11 cellular contexts compared by ENCODE assay signal in the genomic region with DNA sequence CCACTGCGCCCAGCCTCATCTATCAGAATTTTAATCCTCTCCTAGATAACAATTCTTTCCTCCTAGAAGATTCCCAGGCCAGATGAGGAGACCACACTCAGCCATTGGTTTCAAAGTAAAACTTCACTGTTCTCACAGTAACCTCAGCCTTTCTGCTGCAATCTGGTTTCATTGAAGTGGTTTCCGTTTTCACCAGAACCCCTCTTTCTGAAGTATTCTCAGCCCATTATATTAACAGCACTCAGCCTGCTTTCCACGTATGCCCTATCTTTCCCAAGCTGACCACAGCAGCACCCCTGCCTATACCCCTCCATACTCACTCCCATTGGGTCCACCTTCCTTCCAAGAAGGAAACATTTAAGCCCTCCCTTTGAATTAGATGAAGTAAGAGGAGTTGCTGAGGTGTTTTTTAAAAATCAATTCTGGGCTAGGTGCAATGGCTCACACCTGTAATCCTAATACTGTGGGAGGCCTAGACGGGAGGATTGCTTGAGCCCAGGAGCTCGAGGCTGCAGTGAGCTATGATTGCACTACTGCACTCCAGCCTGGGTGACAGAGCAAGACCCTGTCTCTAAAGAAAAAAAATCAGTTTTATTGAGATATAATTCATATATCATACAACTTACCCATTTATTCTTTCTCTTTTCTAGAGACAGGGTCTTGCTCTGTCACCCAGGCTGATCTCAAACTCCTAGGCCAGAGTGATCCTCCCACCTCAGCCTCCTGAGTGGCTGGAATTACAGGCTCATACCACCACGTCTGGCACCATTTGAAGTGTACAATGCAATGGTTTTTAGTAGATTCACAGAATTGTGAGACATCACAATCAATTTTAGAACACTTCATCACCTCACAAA. TPM values are rescaled to one million over a fixed set of nuclear protein-coding genes. Genes with fewer than 3 reads are reported as not detected.
DNase-seq lines count a peak whose midpoint lies in the region; ATAC-seq and TF ChIP-seq lines count a peak whose summit lies in the region.
"Had no signal": no experiment of that assay in that cellular context is flagged by ENCODE, and none has a peak within 500 bp of the region (broad histone marks: within the 10 kb centered on the region; RNA-seq: fewer than 3 reads in every experiment).

No MANE protein-coding gene starts in this region.

- H3K36me3 ChIP-seq in MM.1S (replicated peaks; ENCODE audit: insufficient read depth, low read length) (no peaks in the 10 kb centered on the region), Peyer's patch (no peaks in the 10 kb centered on the region)
- H3K36me3 ChIP-seq: brain microvascular endothelial cell had no signal

- no peak overlapping the region for H3K4me3 Mint-ChIP-seq in activated naive CD4-positive, alpha-beta T cell treated with anti-CD3 and anti-CD28 coated beads for 36 hours
- no peak overlapping the region for H3K4me3 Mint-ChIP-seq in activated naive CD8-positive, alpha-beta T cell treated with anti-CD3 and anti-CD28 coated beads, Interleukin-2, amount 50 U/mL, for 24 hours
- H3K4me3 Mint-ChIP-seq in stimulated activated naive B cell treated with anti-CD40 and anti-IgM and Interleukin-4, amounts not matched to agents 10 μg/mL and 1 μg/mL and 100 μg/mL, for 72 hours = no peak overlapping the region
- H3K4me3 Mint-ChIP-seq in osteocyte (ENCODE audit: unreplicated experiment) = no peak overlapping the region

- no peak overlapping the region for H3K27ac Mint-ChIP-seq in activated naive CD4-positive, alpha-beta T cell treated with anti-CD3 and anti-CD28 coated beads for 36 hours
- H3K27ac Mint-ChIP-seq in activated naive CD8-positive, alpha-beta T cell treated with anti-CD3 and anti-CD28 coated beads, Interleukin-2, amount 50 U/mL, for 24 hours = peak overlapping the region; percentile 57
- H3K27ac Mint-ChIP-seq in stimulated activated naive B cell treated with anti-CD40 and anti-IgM and Interleukin-4, amounts not matched to agents 10 μg/mL and 1 μg/mL and 100 μg/mL, for 72 hours = peak overlapping the region; percentile 72
- no peak overlapping the region for H3K27ac Mint-ChIP-seq in osteocyte (ENCODE audit: unreplicated experiment)

- no peaks in the 10 kb centered on the region for H3K9me2 ChIP-seq in MM.1S (replicated peaks; ENCODE audit: insufficient read depth, low read length)

- intact Hi-C loops in activated naive CD4-positive, alpha-beta T cell treated with anti-CD3 and anti-CD28 coated beads for 36 hours (cut with micrococcal nuclease) = loop anchor here (1.0 kb wide), 2 partner anchors 10 to 13 kb away; no protein-coding TSS in a partner anchor

- peaks cover 23% of the 10 kb centered on the region for H3K27me3 Mint-ChIP-seq in activated naive CD4-positive, alpha-beta T cell treated with anti-CD3 and anti-CD28 coated beads for 36 hours (ENCODE audit: low read depth)
- H3K27me3 Mint-ChIP-seq in activated naive CD8-positive, alpha-beta T cell treated with anti-CD3 and anti-CD28 coated beads, Interleukin-2, amount 50 U/mL, for 24 hours = peaks cover 35% of the 10 kb centered on the region
- H3K27me3 Mint-ChIP-seq in stimulated activated naive B cell treated with anti-CD40 and anti-IgM and Interleukin-4, amounts not matched to agents 10 μg/mL and 1 μg/mL and 100 μg/mL, for 72 hours = no peaks in the 10 kb centered on the region
- H3K27me3 Mint-ChIP-seq in osteocyte (ENCODE audit: unreplicated experiment) = no peaks in the 10 kb centered on the region

- peaks cover 23% of the 10 kb centered on the region for H3K4me1 Mint-ChIP-seq in activated naive CD4-positive, alpha-beta T cell treated with anti-CD3 and anti-CD28 coated beads for 36 hours (ENCODE audit: low read depth)
- H3K4me1 Mint-ChIP-seq in activated naive CD8-positive, alpha-beta T cell treated with anti-CD3 and anti-CD28 coated beads, Interleukin-2, amount 50 U/mL, for 24 hours = peaks cover 22% of the 10 kb centered on the region
- peaks cover 10 to 23% of the 10 kb centered on the region in 2 donors for H3K4me1 Mint-ChIP-seq in stimulated activated naive B cell treated with anti-CD40 and anti-IgM and Interleukin-4, amounts not matched to agents 10 μg/mL and 1 μg/mL and 100 μg/mL, for 72 hours
- peaks cover 45% of the 10 kb centered on the region for H3K4me1 Mint-ChIP-seq in osteocyte (ENCODE audit: unreplicated experiment)

- peaks cover 23% of the 10 kb centered on the region for H3K4me1 ChIP-seq in MM.1S (ENCODE audit: low read length)
- H3K4me1 ChIP-seq in Peyer's patch = peaks cover 0 to 12% (median 0%) of the 10 kb centered on the region in 4 donors

- CTCF ChIA-PET in activated naive CD4-positive, alpha-beta T cell treated with anti-CD3 and anti-CD28 coated beads for 36 hours (lab: Charles Lee) = interaction anchor here (0.6 kb wide), 1 partner anchor 1586 kb away, joined by 3 read pairs; no protein-coding TSS in a partner anchor

- H3K36me3 Mint-ChIP-seq in activated naive CD4-positive, alpha-beta T cell treated with anti-CD3 and anti-CD28 coated beads for 36 hours (ENCODE audit: low read depth) = no peaks in the 10 kb centered on the region
- peaks cover 3% of the 10 kb centered on the region for H3K36me3 Mint-ChIP-seq in activated naive CD8-positive, alpha-beta T cell treated with anti-CD3 and anti-CD28 coated beads, Interleukin-2, amount 50 U/mL, for 24 hours (ENCODE audit: low read depth)
- peaks cover 0 to 4% of the 10 kb centered on the region in 2 donors for H3K36me3 Mint-ChIP-seq in stimulated activated naive B cell treated with anti-CD40 and anti-IgM and Interleukin-4, amounts not matched to agents 10 μg/mL and 1 μg/mL and 100 μg/mL, for 72 hours
- no peaks in the 10 kb centered on the region for H3K36me3 Mint-ChIP-seq in osteocyte (ENCODE audit: unreplicated experiment)

- no peaks in the 10 kb centered on the region for H3K79me2 ChIP-seq in MM.1S (ENCODE audit: low read length)

- H3K27ac ChIP-seq in MM.1S (ENCODE audit: low read length) (no peak overlapping the region; the same call in 1 of the 2 replicates), Peyer's patch (no peak overlapping the region)
- H3K27ac ChIP-seq: brain microvascular endothelial cell had no signal

- H3F3A ChIP-seq in MM.1S (ENCODE audit: insufficient read depth, low read length) = peaks cover 11% of the 10 kb centered on the region

- H2AFZ ChIP-seq in MM.1S (ENCODE audit: low read length) = no peak overlapping the region

- H4K20me1 ChIP-seq in MM.1S (ENCODE audit: insufficient read depth, low read length) = no peaks in the 10 kb centered on the region

- H3K9me3 Mint-ChIP-seq in activated naive CD4-positive, alpha-beta T cell treated with anti-CD3 and anti-CD28 coated beads for 36 hours = peaks cover 4% of the 10 kb centered on the region
- H3K9me3 Mint-ChIP-seq in activated naive CD8-positive, alpha-beta T cell treated with anti-CD3 and anti-CD28 coated beads, Interleukin-2, amount 50 U/mL, for 24 hours = peaks cover 5% of the 10 kb centered on the region
- no peaks in the 10 kb centered on the region for H3K9me3 Mint-ChIP-seq in stimulated activated naive B cell treated with anti-CD40 and anti-IgM and Interleukin-4, amounts not matched to agents 10 μg/mL and 1 μg/mL and 100 μg/mL, for 72 hours
- no peaks in the 10 kb centered on the region for H3K9me3 Mint-ChIP-seq in osteocyte (ENCODE audit: unreplicated experiment)

- TF ChIP-seq CTCF in MM.1S (IDR thresholded peaks at IDR 0.05; ENCODE audit: low read length) = no peak
- TF ChIP-seq CTCF in Peyer's patch (IDR thresholded peaks at IDR 0.05) = no peak
- TF ChIP-seq CTCF in osteocyte (IDR thresholded peaks at IDR 0.05) = no peak

- no peak overlapping the region for H3K9ac ChIP-seq in MM.1S (ENCODE audit: low read length)

- peak; percentile 73 for ATAC-seq in activated naive CD8-positive, alpha-beta T cell treated with anti-CD3 and anti-CD28 coated beads, Interleukin-2, amount 50 U/mL, for 24 hours
- ATAC-seq in stimulated activated naive B cell treated with anti-CD40 and anti-IgM and Interleukin-4, amounts not matched to agents 10 μg/mL and 1 μg/mL and 100 μg/mL, for 72 hours (replicated peaks) = no peak
- ATAC-seq in HG03439 (IDR thresholded peaks at IDR 0.05; ENCODE audit: unreplicated experiment) = no peak
- ATAC-seq: HCT116 had no signal

- H3K9me3 ChIP-seq in MM.1S (replicated peaks; ENCODE audit: insufficient read depth, low read length) (no peaks in the 10 kb centered on the region), Peyer's patch (no peaks in the 10 kb centered on the region)

- H3K4me3 ChIP-seq in MM.1S (ENCODE audit: low read length) = no peak overlapping the region
- no peak overlapping the region for H3K4me3 ChIP-seq in Peyer's patch

- H3K27me3 ChIP-seq in MM.1S (replicated peaks; ENCODE audit: insufficient read depth, low read length) = no peaks in the 10 kb centered on the region
- no peaks in the 10 kb centered on the region for H3K27me3 ChIP-seq in Peyer's patch
- H3K27me3 ChIP-seq: brain microvascular endothelial cell had no signal

- DNase-seq in activated naive CD4-positive, alpha-beta T cell treated with anti-CD3 and anti-CD28 coated beads for 36 hours = peak; percentile 17
- no peak for DNase-seq in activated naive CD4-positive, alpha-beta T cell treated with anti-CD3 and anti-CD28 coated beads, Interleukin-2, amount 50 U/mL, for 16 hours
- DNase-seq in MM.1S (peak; percentile 62), Peyer's patch (no peak), osteocyte (ENCODE audit: extremely low spot score, unreplicated experiment) (no peak)
- DNase-seq in activated naive CD8-positive, alpha-beta T cell treated with anti-CD3 and anti-CD28 coated beads, Interleukin-2, amount 50 U/mL, for 24 hours = no peak
- DNase-seq in stimulated activated naive B cell treated with anti-CD40 and anti-IgM and Interleukin-4, amounts not matched to agents 10 μg/mL and 1 μg/mL and 100 μg/mL, for 72 hours = no peak
- DNase-seq: brain microvascular endothelial cell, NCI-H1105 had no signal

- peak overlapping the region; percentile 28; the same call in 1 of the 2 replicates for H3K4me2 ChIP-seq in MM.1S (ENCODE audit: low read depth, low read length)

- no peak for TF ChIP-seq POLR2A in Peyer's patch (IDR thresholded peaks at IDR 0.05)

RNA-seq across cellular contexts. Expression of a gene that starts 11.3 kb away (rescaled TPM):
- total RNA-seq in activated naive CD4-positive, alpha-beta T cell treated with anti-CD3 and anti-CD28 coated beads for 36 hours = under 1 TPM; 0.26 to 0.27 TPM
- total RNA-seq in Peyer's patch = 1 to 10 TPM in 3 of 4 donors, under 1 TPM in 1; 0.53 to 6.6 (median 2.7) TPM
- 112 and 118 TPM in 2 replicates for total RNA-seq in osteocyte

RNA-seq across cellular contexts. Expression of a gene that starts 47.9 kb away (rescaled TPM):
- 10 to 100 TPM; 22.9 to 26.3 TPM for total RNA-seq in activated naive CD4-positive, alpha-beta T cell treated with anti-CD3 and anti-CD28 coated beads for 36 hours
- 100 to 1,000 TPM in 3 of 4 donors, 10 to 100 TPM in 1; 34.7 to 159 (median 110) TPM for total RNA-seq in Peyer's patch
- 37.6 and 38.2 TPM in 2 replicates for total RNA-seq in osteocyte

Comparison
In these comparisons a context has a peak if more than half of its experiments do, and no peak if none do; other contexts are left out.
1. DNase-seq: peak in activated naive CD4-positive, alpha-beta T cell treated with anti-CD3 and anti-CD28 coated beads for 36 hours (single experiment) and MM.1S (single experiment); none in activated naive CD4-positive, alpha-beta T cell treated with anti-CD3 and anti-CD28 coated beads, Interleukin-2, amount 50 U/mL, for 16 hours (single experiment), activated naive CD8-positive, alpha-beta T cell treated with anti-CD3 and anti-CD28 coated beads, Interleukin-2, amount 50 U/mL, for 24 hours (single experiment), stimulated activated naive B cell treated with anti-CD40 and anti-IgM and Interleukin-4, amounts not matched to agents 10 μg/mL and 1 μg/mL and 100 μg/mL, for 72 hours (single experiment), Peyer's patch (0 of 3) and osteocyte (single experiment).
2. H3K27ac Mint-ChIP-seq: peak in activated naive CD8-positive, alpha-beta T cell treated with anti-CD3 and anti-CD28 coated beads, Interleukin-2, amount 50 U/mL, for 24 hours (single experiment) and stimulated activated naive B cell treated with anti-CD40 and anti-IgM and Interleukin-4, amounts not matched to agents 10 μg/mL and 1 μg/mL and 100 μg/mL, for 72 hours (single experiment); none in activated naive CD4-positive, alpha-beta T cell treated with anti-CD3 and anti-CD28 coated beads for 36 hours (single experiment) and osteocyte (single experiment).
3. RNA of a gene that starts 11.3 kb away (total RNA-seq): 112 to 118 TPM in osteocyte; 0.53 to 6.6 TPM in Peyer's patch and 0.26 to 0.27 TPM in activated naive CD4-positive, alpha-beta T cell treated with anti-CD3 and anti-CD28 coated beads for 36 hours; every median in the first group is over 10 times any median in the second.